Comparison of ENCODE assay signal across 11 cellular contexts in the genomic region with DNA sequence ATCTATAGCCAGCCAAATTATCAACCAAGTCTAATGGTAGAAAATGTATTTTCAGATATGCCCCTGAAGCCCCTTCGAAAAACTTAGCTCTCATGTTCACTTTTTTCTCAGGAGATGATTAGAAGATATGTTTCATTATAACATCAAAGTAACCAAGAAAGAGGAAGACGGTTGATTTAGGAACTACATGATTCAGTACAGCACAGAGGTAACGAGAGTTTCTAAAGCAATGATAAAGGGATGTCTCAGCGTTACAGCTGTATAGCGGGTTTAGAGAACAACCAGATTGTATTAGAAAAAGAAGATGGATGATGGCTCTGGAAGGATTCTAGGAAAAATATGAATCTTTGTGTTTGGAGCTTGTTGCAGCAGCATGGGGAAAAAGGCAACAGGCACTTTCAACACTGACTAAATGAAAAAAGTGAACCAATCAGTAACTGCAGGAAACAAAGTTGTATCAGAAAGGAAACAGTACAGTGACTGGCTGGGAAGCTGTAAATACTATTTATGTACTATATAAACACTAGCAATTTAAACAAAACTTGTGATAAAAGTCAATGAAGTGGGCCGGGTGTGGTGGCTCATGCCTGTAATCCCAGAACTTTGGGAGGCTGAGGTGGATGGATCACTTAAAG. TPM values are rescaled to one million over a fixed set of nuclear protein-coding genes. Genes with fewer than 3 reads are reported as not detected.
DNase-seq lines count a peak whose midpoint lies in the region; ATAC-seq, FAIRE-seq and TF ChIP-seq lines count a peak whose summit lies in the region.
"Had no signal": no experiment of that assay in that cellular context is flagged by ENCODE, and none has a peak within 500 bp of the region (broad histone marks: within the 10 kb centered on the region; RNA-seq: fewer than 3 reads in every experiment).

No MANE protein-coding gene starts in this region.

- H3K79me2 ChIP-seq in endothelial cell of umbilical vein (ENCODE audit: control insufficient read depth, insufficient read depth, low read length), result peaks cover 14% of the 10 kb centered on the region

- H3K9me3 ChIP-seq in endothelial cell of umbilical vein (replicated peaks; ENCODE audit: control insufficient read depth, insufficient read depth, low read length) (no peaks in the 10 kb centered on the region), tibial artery (no peaks in the 10 kb centered on the region)
- H3K9me3 ChIP-seq: transverse colon had no signal

- POLR2A ChIA-PET in endothelial cell of umbilical vein (lab: Charles Lee), result no interaction called here

- BruUV-seq in endothelial cell of umbilical vein (replicated peaks; lab: Mats Ljungman, UMichigan), result no TSS peak

- ATAC-seq in GM21526 (IDR thresholded peaks at IDR 0.05; ENCODE audit: low FRiP score, unreplicated experiment) (peak; percentile 69), HG03565 (IDR thresholded peaks at IDR 0.05; ENCODE audit: unreplicated experiment) (peak; percentile 84), GM19455 (IDR thresholded peaks at IDR 0.05; ENCODE audit: unreplicated experiment) (no peak), HG03097 (IDR thresholded peaks at IDR 0.05; ENCODE audit: low FRiP score, unreplicated experiment) (no peak)

- H4K20me1 ChIP-seq in endothelial cell of umbilical vein (replicated peaks; ENCODE audit: control insufficient read depth, extremely low read depth, insufficient read depth, low read length), result peaks cover 3% of the 10 kb centered on the region

- H3K4me1 ChIP-seq in endothelial cell of umbilical vein (ENCODE audit: control insufficient read depth, extremely low read depth, insufficient read depth, low read length) (peaks cover 15% of the 10 kb centered on the region), tibial artery (no peaks in the 10 kb centered on the region)

- H3K9me1 ChIP-seq in endothelial cell of umbilical vein (replicated peaks; ENCODE audit: control insufficient read depth, extremely low read depth, insufficient read depth, low read length), result no peaks in the 10 kb centered on the region

- no peak overlapping the region for H2AFZ ChIP-seq in endothelial cell of umbilical vein (ENCODE audit: low read depth, low read length)

- in situ Hi-C loops in GM13977 (cut with MboI; ENCODE audit: low pct_unique_long_range_greater_than_20kb, low sequenced_read_pairs, unreplicated experiment), result no loop called here

- H3K4me3 ChIP-seq in endothelial cell of umbilical vein (replicated peaks in 1 of 3; ENCODE audit: insufficient read depth in 1 of 3, low read depth in 1 of 3, low read length in 3 of 3) (no peak overlapping the region), tibial artery (no peak overlapping the region)
- H3K4me3 ChIP-seq: transverse colon had no signal

- H3K27ac ChIP-seq in endothelial cell of umbilical vein (ENCODE audit: insufficient read depth, low read depth, low read length) (no peak overlapping the region), tibial artery (no peak overlapping the region)
- H3K27ac ChIP-seq: HL-60, transverse colon had no signal

- DNase-seq in GM13977 (ENCODE audit: low spot score) (peak; percentile 48), endothelial cell of umbilical vein (ENCODE audit: low read depth, low spot score) (peak; percentile 62), tibial artery (no peak), HCEC 1CT (no peak)
- DNase-seq: stimulated activated CD4-positive, alpha-beta T cell treated with anti-CD3 and anti-CD28 coated beads, Interleukin-15, amount 100 ng/mL, for 24 hours; transverse colon had no signal

- dilution Hi-C loops in endothelial cell of umbilical vein (cut with MboI; ENCODE audit: extremely low pct_ligation_motif_present, low sequenced_read_pairs), result no loop called here

- H3K36me3 ChIP-seq in endothelial cell of umbilical vein (ENCODE audit: control insufficient read depth in 2 of 2, extremely low read depth in 1 of 2, insufficient read depth in 2 of 2, low read length in 2 of 2), result no peaks in the 10 kb centered on the region
- H3K36me3 ChIP-seq in tibial artery, result no peaks in the 10 kb centered on the region

- TF ChIP-seq CTCF in GM13977 (IDR thresholded peaks at IDR 0.05; ENCODE audit: extremely low read depth, insufficient read depth, missing control alignments), result no peak
- no peak for TF ChIP-seq CTCF in endothelial cell of umbilical vein (IDR thresholded peaks at IDR 0.05; ENCODE audit: extremely low read depth in 1 of 2, insufficient read depth in 1 of 2, low read depth in 1 of 2, low read length in 2 of 2)
- TF ChIP-seq CTCF in tibial artery (IDR thresholded peaks at IDR 0.05), result no peak

- FAIRE-seq in endothelial cell of umbilical vein (lab: Jason Lieb, UNC), result no peak

- TF ChIP-seq POLR2A in endothelial cell of umbilical vein (IDR thresholded peaks at IDR 0.05; ENCODE audit: low read depth, low read length), result no peak

- H3K27me3 ChIP-seq in endothelial cell of umbilical vein (ENCODE audit: control insufficient read depth in 2 of 2, insufficient read depth in 2 of 2, low read length in 2 of 2), result no peaks in the 10 kb centered on the region
- no peaks in the 10 kb centered on the region for H3K27me3 ChIP-seq in tibial artery
- H3K27me3 ChIP-seq: transverse colon had no signal

- no peak overlapping the region for H3K4me2 ChIP-seq in endothelial cell of umbilical vein (ENCODE audit: insufficient read depth, low read length)

- intact Hi-C loops in endothelial cell of umbilical vein (cut with micrococcal nuclease), result no loop called here
- intact Hi-C loops in tibial artery (cut with DNase I; ENCODE audit: low total_unique reads), result no loop called here

- H3K9ac ChIP-seq in endothelial cell of umbilical vein (replicated peaks; ENCODE audit: extremely low read depth, insufficient read depth, low read length), result no peak overlapping the region

- CTCF ChIA-PET in endothelial cell of umbilical vein (lab: Charles Lee), result interaction anchor here (1.1 kb wide), 2 partner anchors 14 to 16 kb away, joined by 3 read pairs; no protein-coding TSS in a partner anchor

TF ChIP-seq in endothelial cell of umbilical vein, 7 proteins besides CTCF, POLR2A, EP300 and RAD21:
- TF ChIP-seq GATA2 (IDR thresholded peaks at IDR 0.05; ENCODE audit: insufficient read depth, insufficient read length, low read depth, low read length), result no peak
- TF ChIP-seq, protein P1, sequence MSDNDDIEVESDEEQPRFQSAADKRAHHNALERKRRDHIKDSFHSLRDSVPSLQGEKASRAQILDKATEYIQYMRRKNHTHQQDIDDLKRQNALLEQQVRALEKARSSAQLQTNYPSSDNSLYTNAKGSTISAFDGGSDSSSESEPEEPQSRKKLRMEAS (IDR thresholded peaks at IDR 0.05; ENCODE audit: insufficient read depth, insufficient read length), result no peak
- TF ChIP-seq EZH2 (IDR thresholded peaks at IDR 0.05; ENCODE audit: borderline replicate concordance, low read depth, low read length, severe bottlenecking), result no peak
- no peak for TF ChIP-seq JUN (IDR thresholded peaks at IDR 0.05; ENCODE audit: borderline replicate concordance, insufficient read depth, insufficient read length, low read depth)
- TF ChIP-seq POLR2AphosphoS5 (IDR thresholded peaks at IDR 0.05; ENCODE audit: insufficient read depth, low read depth, low read length), result no peak
- no peak for TF ChIP-seq MYC (IDR thresholded peaks at IDR 0.05; ENCODE audit: low read depth, low read length)
- TF ChIP-seq FOS (IDR thresholded peaks at IDR 0.05; ENCODE audit: borderline replicate concordance, insufficient read depth, low read length), result no peak

RNA-seq across cellular contexts. Expression of a gene that starts 21.5 kb away (rescaled TPM):
- 10.9 and 14.0 TPM in 2 replicates for total RNA-seq in endothelial cell of umbilical vein
- polyA plus RNA-seq in endothelial cell of umbilical vein, result 3.5 and 4.8 TPM in 2 replicates
- 3.5 and 4.0 TPM in 2 replicates for polyA plus RNA-seq in endothelial cell of umbilical vein (2011; cell fraction: cytosol; rRNA removed)
- polyA plus RNA-seq in endothelial cell of umbilical vein (2011; cell fraction: nucleus; rRNA removed), result 16.1 and 20.8 TPM in 2 replicates
- 6.6 and 7.2 TPM in 2 replicates for polyA plus RNA-seq in endothelial cell of umbilical vein (2012)
- 12.6 and 15.8 TPM in 2 replicates for polyA minus RNA-seq in endothelial cell of umbilical vein
- polyA minus RNA-seq in endothelial cell of umbilical vein (2011; cell fraction: cytosol; rRNA and poly(A)+ RNA removed), result 4.2 TPM
- 26.8 and 43.3 TPM in 2 replicates for polyA minus RNA-seq in endothelial cell of umbilical vein (2011; cell fraction: nucleus; rRNA and poly(A)+ RNA removed)

RNA-seq across cellular contexts. Expression of a gene that starts 22.0 kb away (rescaled TPM):
- total RNA-seq in endothelial cell of umbilical vein, result 29.3 and 32.2 TPM in 2 replicates
- polyA plus RNA-seq in endothelial cell of umbilical vein, result 5.7 and 9.1 TPM in 2 replicates
- polyA plus RNA-seq in endothelial cell of umbilical vein (2011; cell fraction: cytosol; rRNA removed), result 12.9 and 14.1 TPM in 2 replicates
- 15.6 and 19.7 TPM in 2 replicates for polyA plus RNA-seq in endothelial cell of umbilical vein (2011; cell fraction: nucleus; rRNA removed)
- 33.1 and 43.0 TPM in 2 replicates for polyA plus RNA-seq in endothelial cell of umbilical vein (2012)
- polyA minus RNA-seq in endothelial cell of umbilical vein, result 6.1 and 8.0 TPM in 2 replicates
- 11.9 TPM for polyA minus RNA-seq in endothelial cell of umbilical vein (2011; cell fraction: cytosol; rRNA and poly(A)+ RNA removed)
- 7.0 and 8.7 TPM in 2 replicates for polyA minus RNA-seq in endothelial cell of umbilical vein (2011; cell fraction: nucleus; rRNA and poly(A)+ RNA removed)

Comparison
In these comparisons a context has a peak if more than half of its experiments do, and no peak if none do; other contexts are left out.
1. DNase-seq: peak in GM13977 (single experiment) and endothelial cell of umbilical vein (single experiment); none in tibial artery (0 of 2) and HCEC 1CT (single experiment).
2. ATAC-seq: peak in GM21526 (single experiment) and HG03565 (single experiment); none in GM19455 (single experiment) and HG03097 (single experiment).